In genomic region chr12:104154806-104155205, GRCh38 we compare ENCODE assay signal across 22 cellular contexts. TPM values are rescaled to one million over a fixed set of nuclear protein-coding genes. Genes with fewer than 3 reads are reported as not detected.
DNase-seq lines count a peak whose midpoint lies in the region; ATAC-seq and TF ChIP-seq lines count a peak whose summit lies in the region.
"Had no signal": no experiment of that assay in that cellular context is flagged by ENCODE, and none has a peak within 500 bp of the region (broad histone marks: within the 10 kb centered on the region; RNA-seq: fewer than 3 reads in every experiment).

No MANE protein-coding gene starts in this region.

- DNase-seq in NCI-H2081 (lab: John Stamatoyannopoulos, UW) (peak; percentile 74 to 94), NCI-H2081 treated with DMSO at 0.1 percent for 48 hours (lab: John Stamatoyannopoulos, UW) (no peak), NCI-H1930 (lab: John Stamatoyannopoulos, UW) (peak; percentile 59 to 74), NCI-H82 treated with DMSO at 0.1 percent for 48 hours (lab: John Stamatoyannopoulos, UW; ENCODE audit: unreplicated experiment) (peak; percentile 96), type B pancreatic cell (ENCODE audit: extremely low spot score, unreplicated experiment) (no peak)
- no peak for DNase-seq in CD8-positive, alpha-beta memory T cell
- no peak for DNase-seq in activated CD4-positive, alpha-beta T cell treated with anti-CD3 and anti-CD28 coated beads, Interleukin-2, amount 50 U/mL, for 4 hours
- DNase-seq: activated CD4-positive, alpha-beta T cell treated with anti-CD3 and anti-CD28 coated beads for 48 hours; activated CD8-positive, alpha-beta memory T cell treated with anti-CD3 and anti-CD28 coated beads, Interleukin-2, amount 10 ng/mL, durations not matched to agents 7 days and 5 days; central memory CD4-positive, alpha-beta T cell; kidney; lower lobe of right lung; NCI-H446; upper lobe of left lung had no signal

- no peaks in the 10 kb centered on the region for H3K9me3 Mint-ChIP-seq in type B pancreatic cell
- no peaks in the 10 kb centered on the region for H3K9me3 Mint-ChIP-seq in CD8-positive, alpha-beta memory T cell
- H3K9me3 Mint-ChIP-seq: activated naive CD4-positive, alpha-beta T cell treated with anti-CD3 and anti-CD28 coated beads, Interleukin-2, amount 50 U/mL, for 72 hours; dendritic cell treated with granulocyte-macrophage colony-stimulating factor and Interleukin-4, amounts not matched to agents 40 ng/mL and 50 ng/mL, for 4 days; natural killer cell treated with Interleukin-12 subunit alpha and Interleukin-12 subunit beta and Interleukin-15 and Interleukin-18, amount 100 ng/mL, for 72 hours; T-helper 1 cell treated with Interleukin-12 subunit alpha and Interleukin-12 subunit beta and Interleukin-4 antibody, amounts not matched to agents 30 μg/mL and 1 μg/mL, for 36 hours had no signal

- no peak for ATAC-seq in HG03108 (IDR thresholded peaks at IDR 0.05; ENCODE audit: unreplicated experiment)
- ATAC-seq: A549; activated naive CD4-positive, alpha-beta T cell treated with anti-CD3 and anti-CD28 coated beads, Interleukin-2, amount 50 U/mL, for 72 hours; GM12878; natural killer cell treated with Interleukin-12 subunit alpha and Interleukin-12 subunit beta and Interleukin-15 and Interleukin-18, amount 100 ng/mL, for 72 hours had no signal

- peaks cover 8% of the 10 kb centered on the region for H3K4me1 Mint-ChIP-seq in type B pancreatic cell (ENCODE audit: unreplicated experiment)
- H3K4me1 Mint-ChIP-seq in CD8-positive, alpha-beta memory T cell, result peaks cover 8 to 12% (median 10%) of the 10 kb centered on the region in 3 donors

- CTCF ChIA-PET in CD8-positive, alpha-beta memory T cell (lab: Charles Lee), result no interaction called here

- POLR2A ChIA-PET in CD8-positive, alpha-beta memory T cell (lab: Charles Lee), result no interaction called here

- H3K27ac Mint-ChIP-seq in type B pancreatic cell, result peak overlapping the region; percentile 55
- H3K27ac Mint-ChIP-seq in CD8-positive, alpha-beta memory T cell, result peak overlapping the region in 2 of 8 donors; percentile 23 to 83
- H3K27ac Mint-ChIP-seq: activated naive CD4-positive, alpha-beta T cell treated with anti-CD3 and anti-CD28 coated beads, Interleukin-2, amount 50 U/mL, for 72 hours had no signal

- no peaks in the 10 kb centered on the region for H3K27me3 Mint-ChIP-seq in type B pancreatic cell
- peaks cover under 1 to 3% of the 10 kb centered on the region in 2 donors for H3K27me3 Mint-ChIP-seq in CD8-positive, alpha-beta memory T cell
- H3K27me3 Mint-ChIP-seq: dendritic cell treated with granulocyte-macrophage colony-stimulating factor and Interleukin-4, amounts not matched to agents 40 ng/mL and 50 ng/mL, for 4 days had no signal

- TF ChIP-seq CTCF in type B pancreatic cell (conservative IDR thresholded peaks at IDR 0.05), result no peak

- H3K4me3 Mint-ChIP-seq in type B pancreatic cell, result no peak overlapping the region
- peak overlapping the region in 1 of 7 donors; percentile 26 for H3K4me3 Mint-ChIP-seq in CD8-positive, alpha-beta memory T cell
- H3K4me3 Mint-ChIP-seq: activated CD8-positive, alpha-beta memory T cell treated with anti-CD3 and anti-CD28 coated beads, Interleukin-2, amount 10 ng/mL, durations not matched to agents 7 days and 5 days; natural killer cell treated with Interleukin-12 subunit alpha and Interleukin-12 subunit beta and Interleukin-15 and Interleukin-18, amount 100 ng/mL, for 72 hours; T-helper 1 cell treated with Interleukin-12 subunit alpha and Interleukin-12 subunit beta and Interleukin-4 antibody, amounts not matched to agents 30 μg/mL and 1 μg/mL, for 36 hours had no signal

- H3K36me3 ChIP-seq in CD8-positive, alpha-beta memory T cell (ENCODE audit: insufficient read depth, low read length), result no peaks in the 10 kb centered on the region
- H3K36me3 ChIP-seq: lower lobe of right lung, right atrium auricular region, upper lobe of left lung had no signal

- peaks cover 12% of the 10 kb centered on the region for H3K4me1 ChIP-seq in CD8-positive, alpha-beta memory T cell (ENCODE audit: insufficient read depth, low read length)
- H3K4me1 ChIP-seq: A549, right atrium auricular region, upper lobe of left lung had no signal

- H3K9me3 ChIP-seq in CD8-positive, alpha-beta memory T cell (ENCODE audit: low read length), result no peaks in the 10 kb centered on the region
- H3K9me3 ChIP-seq: A549, lower lobe of right lung, right atrium auricular region, upper lobe of left lung had no signal

- H3K27ac ChIP-seq in CD8-positive, alpha-beta memory T cell (ENCODE audit: low read depth, low read length), result no peak overlapping the region
- H3K27ac ChIP-seq: A549, lower lobe of right lung, right atrium auricular region, upper lobe of left lung had no signal

- no peaks in the 10 kb centered on the region for H3K27me3 ChIP-seq in CD8-positive, alpha-beta memory T cell (ENCODE audit: insufficient read depth, low read length, poor library complexity, severe bottlenecking)
- H3K27me3 ChIP-seq: right atrium auricular region, upper lobe of left lung had no signal

- no peaks in the 10 kb centered on the region for H3K36me3 Mint-ChIP-seq in type B pancreatic cell
- H3K36me3 Mint-ChIP-seq in CD8-positive, alpha-beta memory T cell, result no peaks in the 10 kb centered on the region
- H3K36me3 Mint-ChIP-seq: activated CD8-positive, alpha-beta memory T cell treated with anti-CD3 and anti-CD28 coated beads, Interleukin-2, amount 10 ng/mL, durations not matched to agents 7 days and 5 days; activated naive CD4-positive, alpha-beta T cell treated with anti-CD3 and anti-CD28 coated beads, Interleukin-2, amount 50 U/mL, for 72 hours; natural killer cell treated with Interleukin-12 subunit alpha and Interleukin-12 subunit beta and Interleukin-15 and Interleukin-18, amount 100 ng/mL, for 72 hours had no signal

- no peak overlapping the region for H3K4me3 ChIP-seq in CD8-positive, alpha-beta memory T cell (ENCODE audit: low read length)
- H3K4me3 ChIP-seq: A549, GM12878, lower lobe of right lung, right atrium auricular region, upper lobe of left lung had no signal

RNA-seq across cellular contexts. Expression of gene NFYB, which starts 16.8 kb away (rescaled TPM):
- total RNA-seq in type B pancreatic cell (ENCODE audit: low replicate concordance), result 23.0 and 36.4 TPM in 2 replicates
- total RNA-seq in CD8-positive, alpha-beta memory T cell, result 10 to 100 TPM; 25.5 to 27.5 TPM
- 41.1 TPM for polyA plus RNA-seq in CD8-positive, alpha-beta memory T cell

Comparison
In these comparisons a context has a peak if more than half of its experiments do, and no peak if none do; other contexts are left out.
1. DNase-seq: peak in NCI-H2081 (2 of 2), NCI-H1930 (2 of 2) and NCI-H82 treated with DMSO at 0.1 percent for 48 hours (single experiment); none in NCI-H2081 treated with DMSO at 0.1 percent for 48 hours (single experiment), type B pancreatic cell (single experiment), CD8-positive, alpha-beta memory T cell (0 of 5) and activated CD4-positive, alpha-beta T cell treated with anti-CD3 and anti-CD28 coated beads, Interleukin-2, amount 50 U/mL, for 4 hours (0 of 2).